Comparison of ENCODE assay signal across 15 cellular contexts in genomic region chr18:48319796-48320638, GRCh38.
DNase-seq lines count a peak whose midpoint lies in the region; ATAC-seq and TF ChIP-seq lines count a peak whose summit lies in the region.
"Had no signal": no experiment of that assay in that cellular context is flagged by ENCODE, and none has a peak within 500 bp of the region (broad histone marks: within the 10 kb centered on the region; RNA-seq: fewer than 3 reads in every experiment).

No MANE protein-coding gene starts in this region.

- no peak for ATAC-seq in activated T-cell treated with anti-CD3 and anti-CD28 coated beads, Interleukin-2, amount 50 U/mL, for 72 hours (replicated peaks in 1 of 2)
- no peak for ATAC-seq in HG03342 (IDR thresholded peaks at IDR 0.05; ENCODE audit: unreplicated experiment)
- ATAC-seq: activated CD8-positive, alpha-beta memory T cell treated with anti-CD3 and anti-CD28 coated beads, Interleukin-2, amount 10 ng/mL, durations not matched to agents 7 days and 5 days; T-cell had no signal

- 78 to 79% methylated on average over 10 of the region's 10 CpGs for WGBS in GM23248 (ENCODE audit: low coverage in 1 of 2, low lambda C conversion rate in 2 of 2, missing lambda C conversion rate in 2 of 2), 2 experiments

- H3K27me3 Mint-ChIP-seq in progenitor cell of endocrine pancreas, result peaks cover 32% of the 10 kb centered on the region
- H3K27me3 Mint-ChIP-seq in activated T-cell treated with anti-CD3 and anti-CD28 coated beads, Interleukin-2, amount 50 U/mL, for 72 hours (ENCODE audit: low read depth), result peaks cover 19% of the 10 kb centered on the region

- H3K4me2 ChIP-seq in GM23248 (ENCODE audit: unreplicated experiment), result no peak overlapping the region

- no peaks in the 10 kb centered on the region for H3K36me3 Mint-ChIP-seq in progenitor cell of endocrine pancreas (ENCODE audit: insufficient read depth)
- H3K36me3 Mint-ChIP-seq in activated T-cell treated with anti-CD3 and anti-CD28 coated beads, Interleukin-2, amount 50 U/mL, for 72 hours (ENCODE audit: insufficient read depth in 2 of 2), result no peaks in the 10 kb centered on the region
- H3K36me3 Mint-ChIP-seq: activated CD8-positive, alpha-beta memory T cell treated with anti-CD3 and anti-CD28 coated beads, Interleukin-2, amount 10 ng/mL, durations not matched to agents 7 days and 5 days; T-cell had no signal

- H3K27ac ChIP-seq in GM23248, result no peak overlapping the region

- H4K20me1 ChIP-seq in GM23248 (ENCODE audit: insufficient read depth), result no peaks in the 10 kb centered on the region

- peaks cover 8% of the 10 kb centered on the region; the same call in 1 of the 2 replicates for H3K4me1 ChIP-seq in GM23248 (ENCODE audit: insufficient read depth)
- H3K4me1 ChIP-seq: HAP-1 had no signal

- H3F3A ChIP-seq in GM23248 (ENCODE audit: insufficient read depth), result no peaks in the 10 kb centered on the region

- in situ Hi-C loops in GM23248 (cut with MboI), result no loop called here

- H3K4me3 ChIP-seq in GM23248, result no peak overlapping the region
- no peak overlapping the region for H3K4me3 ChIP-seq in epithelial cell of esophagus (ENCODE audit: low read length)
- H3K4me3 ChIP-seq: HAP-1, tibial nerve had no signal

- peaks cover 9% of the 10 kb centered on the region for H3K4me1 Mint-ChIP-seq in progenitor cell of endocrine pancreas (ENCODE audit: low read depth)
- H3K4me1 Mint-ChIP-seq in activated T-cell treated with anti-CD3 and anti-CD28 coated beads, Interleukin-2, amount 50 U/mL, for 72 hours (ENCODE audit: low read depth), result no peaks in the 10 kb centered on the region
- H3K4me1 Mint-ChIP-seq: activated CD8-positive, alpha-beta memory T cell treated with anti-CD3 and anti-CD28 coated beads, Interleukin-2, amount 10 ng/mL, durations not matched to agents 7 days and 5 days had no signal

- no peak overlapping the region for H2AFZ ChIP-seq in GM23248

- H3K9me3 Mint-ChIP-seq in progenitor cell of endocrine pancreas (ENCODE audit: low read depth), result no peaks in the 10 kb centered on the region
- H3K9me3 Mint-ChIP-seq in activated T-cell treated with anti-CD3 and anti-CD28 coated beads, Interleukin-2, amount 50 U/mL, for 72 hours, result no peaks in the 10 kb centered on the region
- H3K9me3 Mint-ChIP-seq: T-cell had no signal

- DNase-seq in GM23248 (peak; percentile 58), NCI-H69 (lab: John Stamatoyannopoulos, UW) (peak; percentile 99), epithelial cell of esophagus (ENCODE audit: low read depth) (peak; percentile 45), progenitor cell of endocrine pancreas (ENCODE audit: low spot score, unreplicated experiment) (no peak), T-helper 1 cell (no peak)
- no peak for DNase-seq in activated CD4-positive, alpha-beta T cell treated with anti-CD3 and anti-CD28 coated beads for 4 hours
- no peak for DNase-seq in activated T-cell treated with anti-CD3 and anti-CD28 coated beads, Interleukin-2, amount 50 U/mL, for 72 hours
- DNase-seq: activated CD8-positive, alpha-beta memory T cell treated with anti-CD3 and anti-CD28 coated beads, Interleukin-2, amount 10 ng/mL, durations not matched to agents 7 days and 5 days; DND-41; hippocampal formation; NCI-H1930; T-cell had no signal

- H3K9me3 ChIP-seq in GM23248 (ENCODE audit: low read depth), result no peaks in the 10 kb centered on the region
- H3K9me3 ChIP-seq: HAP-1, tibial nerve had no signal

- no peaks in the 10 kb centered on the region for H3K36me3 ChIP-seq in GM23248 (ENCODE audit: low read depth)
- H3K36me3 ChIP-seq: HAP-1, tibial nerve had no signal

- no peak overlapping the region for H3K4me3 Mint-ChIP-seq in progenitor cell of endocrine pancreas (ENCODE audit: low read depth)
- H3K4me3 Mint-ChIP-seq in activated T-cell treated with anti-CD3 and anti-CD28 coated beads, Interleukin-2, amount 50 U/mL, for 72 hours, result no peak overlapping the region
- H3K4me3 Mint-ChIP-seq: activated CD8-positive, alpha-beta memory T cell treated with anti-CD3 and anti-CD28 coated beads, Interleukin-2, amount 10 ng/mL, durations not matched to agents 7 days and 5 days; T-cell had no signal

- no peaks in the 10 kb centered on the region for H3K27me3 ChIP-seq in GM23248 (replicated peaks; ENCODE audit: insufficient read depth)
- H3K27me3 ChIP-seq: tibial nerve had no signal

- H3K27ac Mint-ChIP-seq in progenitor cell of endocrine pancreas, result peak overlapping the region; percentile 12
- H3K27ac Mint-ChIP-seq in activated T-cell treated with anti-CD3 and anti-CD28 coated beads, Interleukin-2, amount 50 U/mL, for 72 hours, result no peak overlapping the region
- H3K27ac Mint-ChIP-seq: activated CD8-positive, alpha-beta memory T cell treated with anti-CD3 and anti-CD28 coated beads, Interleukin-2, amount 10 ng/mL, durations not matched to agents 7 days and 5 days; T-cell had no signal

- no peaks in the 10 kb centered on the region for H3K9me2 ChIP-seq in GM23248 (ENCODE audit: insufficient read depth)

- no peaks in the 10 kb centered on the region for H3K79me2 ChIP-seq in GM23248 (ENCODE audit: insufficient read depth)

- H3K9ac ChIP-seq in GM23248, result no peak overlapping the region

- no peak for TF ChIP-seq CTCF in epithelial cell of esophagus (IDR thresholded peaks at IDR 0.05; ENCODE audit: insufficient read depth, low read depth, low read length, missing control alignments)
- TF ChIP-seq CTCF in progenitor cell of endocrine pancreas (IDR thresholded peaks at IDR 0.05; ENCODE audit: unreplicated experiment), result no peak

Comparison
In these comparisons a context has a peak if more than half of its experiments do, and no peak if none do; other contexts are left out.
1. DNase-seq: peak in GM23248 (single experiment), NCI-H69 (single experiment) and epithelial cell of esophagus (single experiment); none in progenitor cell of endocrine pancreas (single experiment), activated CD4-positive, alpha-beta T cell treated with anti-CD3 and anti-CD28 coated beads for 4 hours (0 of 2), T-helper 1 cell (0 of 5) and activated T-cell treated with anti-CD3 and anti-CD28 coated beads, Interleukin-2, amount 50 U/mL, for 72 hours (0 of 2).